17 cellular contexts compared by ENCODE assay signal in the genomic region with DNA sequence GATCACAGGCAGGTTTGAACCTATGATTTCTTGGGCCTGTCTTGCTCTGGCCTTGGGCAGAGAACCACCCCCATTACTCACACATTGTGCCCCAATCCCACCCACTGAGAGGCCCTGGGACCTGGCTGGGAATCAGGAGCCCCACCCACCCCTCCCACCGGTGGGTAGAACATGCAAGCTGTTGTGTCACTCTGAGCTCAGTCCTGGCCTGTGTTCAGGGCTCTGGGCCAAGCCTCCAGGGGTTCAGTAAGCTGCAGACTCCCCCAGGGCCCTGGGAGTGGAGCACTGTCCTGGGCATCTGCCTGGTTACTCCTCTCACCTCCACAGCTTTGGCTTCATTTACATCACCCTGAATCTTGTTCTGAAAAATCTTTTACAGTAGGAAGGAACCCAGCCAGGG.
A peak's percentile ranks its signal among the peaks of the same experiment; 100 is the strongest.
DNase-seq lines count a peak whose midpoint lies in the region; FAIRE-seq and TF ChIP-seq lines count a peak whose summit lies in the region.
"Had no signal": no experiment of that assay in that cellular context is flagged by ENCODE, and none has a peak within 500 bp of the region (broad histone marks: within the 10 kb centered on the region; RNA-seq: fewer than 3 reads in every experiment).

No MANE protein-coding gene starts in this region.

- H3K27me3 ChIP-seq in MG63 (no peaks in the 10 kb centered on the region), tibial artery (peaks cover 0 to 26% of the 10 kb centered on the region in 2 donors)
- H3K27me3 ChIP-seq: brain microvascular endothelial cell, right lobe of liver had no signal

- H3K4me1 ChIP-seq in tibial artery: no peaks in the 10 kb centered on the region
- H3K4me1 ChIP-seq: right lobe of liver had no signal

- H3K9me3 ChIP-seq in MG63 (peaks cover 7% of the 10 kb centered on the region), tibial artery (peaks cover 0 to 9% (median 5%) of the 10 kb centered on the region in 3 donors)
- H3K9me3 ChIP-seq: right lobe of liver had no signal

- intact Hi-C loops in tibial artery (cut with DNase I; ENCODE audit: low total_unique reads): no loop called here

- DNase-seq in DMS 273 (lab: John Stamatoyannopoulos, UW; ENCODE audit: unreplicated experiment) (peak; percentile 100), MG63 (peak; percentile 96), coronary artery (ENCODE audit: low spot score) (peak; percentile 68), islet precursor cell (peak; percentile 33), middle frontal gyrus (ENCODE audit: extremely low spot score, low spot score) (no peak), tibial artery (no peak), medulla oblongata (ENCODE audit: extremely low spot score) (no peak), HTR-8/SVneo (ENCODE audit: insufficient read length, low spot score) (no peak)
- DNase-seq: activated naive CD4-positive, alpha-beta T cell treated with anti-CD3 and anti-CD28 coated beads for 36 hours; brain microvascular endothelial cell; COR-L47; hypothalamus; left colon; NCI-H1930; NCI-H526 treated with DMSO at 0.1 percent for 48 hours; PC-9; right lobe of liver had no signal

- no peak for FAIRE-seq in HTR-8/SVneo (lab: Jason Lieb, UNC)

- H3K27ac ChIP-seq in coronary artery: no peak overlapping the region
- no peak overlapping the region for H3K27ac ChIP-seq in tibial artery
- H3K27ac ChIP-seq: brain microvascular endothelial cell, PC-9, right lobe of liver had no signal

- TF ChIP-seq CTCF in coronary artery (IDR thresholded peaks at IDR 0.05) (no peak), tibial artery (IDR thresholded peaks at IDR 0.05) (no peak)

- H3K4me3 ChIP-seq in MG63 (no peak overlapping the region), coronary artery (no peak overlapping the region), tibial artery (no peak overlapping the region)
- H3K4me3 ChIP-seq: PC-9, right lobe of liver had no signal

- H3K36me3 ChIP-seq in MG63 (no peaks in the 10 kb centered on the region), tibial artery (no peaks in the 10 kb centered on the region)
- H3K36me3 ChIP-seq: brain microvascular endothelial cell, right lobe of liver had no signal

Comparison
In these comparisons a context has a peak if more than half of its experiments do, and no peak if none do; other contexts are left out.
1. DNase-seq: peak in DMS 273 (single experiment), MG63 (single experiment), coronary artery (single experiment) and islet precursor cell (single experiment); none in middle frontal gyrus (single experiment), tibial artery (0 of 2), medulla oblongata (single experiment) and HTR-8/SVneo (single experiment).